In genomic region chr16:87965973-87966667, GRCh38 we compare ENCODE assay signal across 10 cellular contexts. TPM values are rescaled to one million over a fixed set of nuclear protein-coding genes. Genes with fewer than 3 reads are reported as not detected.
DNase-seq lines count a peak whose midpoint lies in the region; ATAC-seq and TF ChIP-seq lines count a peak whose summit lies in the region.
"Had no signal": no experiment of that assay in that cellular context is flagged by ENCODE, and none has a peak within 500 bp of the region (broad histone marks: within the 10 kb centered on the region; RNA-seq: fewer than 3 reads in every experiment).

No MANE protein-coding gene starts in this region.

- H3K4me3 Mint-ChIP-seq in CD4-positive, alpha-beta T cell = peak overlapping the region; percentile 63
- H3K4me3 Mint-ChIP-seq in activated CD8-positive, alpha-beta T cell treated with anti-CD3 and anti-CD28 coated beads for 36 hours = no peak overlapping the region

- peak overlapping the region; percentile 80 for H3K27ac Mint-ChIP-seq in CD4-positive, alpha-beta T cell
- H3K27ac Mint-ChIP-seq in activated CD8-positive, alpha-beta T cell treated with anti-CD3 and anti-CD28 coated beads for 36 hours = peak overlapping the region; percentile 85

- peaks cover under 1% of the 10 kb centered on the region for H3K9me3 ChIP-seq in CD4-positive, alpha-beta T cell (ENCODE audit: control insufficient read depth, low read length)
- peaks cover 0 to 1% (median 0%) of the 10 kb centered on the region in 3 donors for H3K9me3 ChIP-seq in gastroesophageal sphincter

- H3K4me1 ChIP-seq in gastroesophageal sphincter = peaks cover 4 to 45% (median 17%) of the 10 kb centered on the region in 3 donors
- H3K4me1 ChIP-seq in rectal smooth muscle tissue (ENCODE audit: control insufficient read depth, insufficient read depth, low read length) = peaks cover 9% of the 10 kb centered on the region

- intact Hi-C loops in CD4-positive, alpha-beta T cell (cut with DNase I, micrococcal nuclease) = no loop called here
- intact Hi-C loops in activated CD8-positive, alpha-beta T cell treated with anti-CD3 and anti-CD28 coated beads for 36 hours (cut with micrococcal nuclease) = no loop called here

- 47 to 50% methylated on average over 5 to 6 of the region's 7 CpGs for WGBS in gastroesophageal sphincter (ENCODE audit: low coverage in 1 of 2), 2 donors

- TF ChIP-seq POLR2A in gastroesophageal sphincter (IDR thresholded peaks at IDR 0.05) = no peak

- POLR2A ChIA-PET in CD4-positive, alpha-beta T cell (lab: Charles Lee) = interaction anchor here (1.5 to 1.8 kb wide), 2 partner anchors 10 to 14 kb away, joined by 8 read pairs; partner anchors contain the start of gene BANP
- POLR2A ChIA-PET in activated CD8-positive, alpha-beta T cell treated with anti-CD3 and anti-CD28 coated beads for 36 hours (lab: Charles Lee) = interaction anchor here (1.1 kb wide), 1 partner anchor 9 kb away, joined by 4 read pairs; no protein-coding TSS in a partner anchor

- H3K4me3 ChIP-seq in gastroesophageal sphincter (no peak overlapping the region), rectal smooth muscle tissue (ENCODE audit: low read length) (no peak overlapping the region)

- TF ChIP-seq CTCF in CD4-positive, alpha-beta T cell (IDR thresholded peaks at IDR 0.05) = no peak
- TF ChIP-seq CTCF in activated CD8-positive, alpha-beta T cell treated with anti-CD3 and anti-CD28 coated beads for 36 hours (IDR thresholded peaks at IDR 0.05) = no peak
- no peak for TF ChIP-seq CTCF in gastroesophageal sphincter (IDR thresholded peaks at IDR 0.05)

- no peak for TF ChIP-seq EP300 in gastroesophageal sphincter (IDR thresholded peaks at IDR 0.05)

- H3K9ac ChIP-seq in rectal smooth muscle tissue (ENCODE audit: low read length) = no peak overlapping the region

- DNase-seq in CD4-positive, alpha-beta T cell = no peak
- DNase-seq in activated CD8-positive, alpha-beta T cell treated with anti-CD3 and anti-CD28 coated beads for 36 hours = no peak
- DNase-seq in effector CD4-positive, alpha-beta T cell = no peak
- DNase-seq in NCI-H2227 (lab: John Stamatoyannopoulos, UW; ENCODE audit: unreplicated experiment) = no peak
- DNase-seq: glutamatergic neuron, NCI-H1105 had no signal

- CTCF ChIA-PET in CD4-positive, alpha-beta T cell (lab: Charles Lee) = no interaction called here
- CTCF ChIA-PET in activated CD8-positive, alpha-beta T cell treated with anti-CD3 and anti-CD28 coated beads for 36 hours (lab: Charles Lee) = interaction anchor here (0.7 to 1.5 kb wide), 4 partner anchors 9 to 187 kb away, joined by 3 to 6 read pairs (median 4); partner anchors contain the start of gene BANP

- H3K27me3 Mint-ChIP-seq in CD4-positive, alpha-beta T cell = no peaks in the 10 kb centered on the region
- H3K27me3 Mint-ChIP-seq in activated CD8-positive, alpha-beta T cell treated with anti-CD3 and anti-CD28 coated beads for 36 hours = no peaks in the 10 kb centered on the region

- H3K27ac ChIP-seq in CD4-positive, alpha-beta T cell (ENCODE audit: low read depth, low read length) = no peak overlapping the region
- H3K27ac ChIP-seq in gastroesophageal sphincter (peak overlapping the region; percentile 40 to 81 (median 72)), rectal smooth muscle tissue (ENCODE audit: low read depth, low read length) (peak overlapping the region; percentile 71)

- H3K4me1 Mint-ChIP-seq in CD4-positive, alpha-beta T cell (ENCODE audit: low read depth) = peaks cover 66% of the 10 kb centered on the region
- H3K4me1 Mint-ChIP-seq in activated CD8-positive, alpha-beta T cell treated with anti-CD3 and anti-CD28 coated beads for 36 hours (ENCODE audit: low read depth) = peaks cover 71% of the 10 kb centered on the region

- ATAC-seq in CD4-positive, alpha-beta T cell (ENCODE audit: poor library complexity) = no peak
- ATAC-seq in activated CD8-positive, alpha-beta T cell treated with anti-CD3 and anti-CD28 coated beads for 36 hours = no peak
- ATAC-seq in gastroesophageal sphincter (peak; percentile 60), HG03442 (IDR thresholded peaks at IDR 0.05; ENCODE audit: unreplicated experiment) (no peak), GM21526 (IDR thresholded peaks at IDR 0.05; ENCODE audit: low FRiP score, unreplicated experiment) (no peak)

- H3K9me3 Mint-ChIP-seq in CD4-positive, alpha-beta T cell = no peaks in the 10 kb centered on the region
- H3K9me3 Mint-ChIP-seq in activated CD8-positive, alpha-beta T cell treated with anti-CD3 and anti-CD28 coated beads for 36 hours = peaks cover 3% of the 10 kb centered on the region

- H3K36me3 ChIP-seq in gastroesophageal sphincter = peaks cover 0 to 6% of the 10 kb centered on the region in 2 donors
- no peaks in the 10 kb centered on the region for H3K36me3 ChIP-seq in rectal smooth muscle tissue (ENCODE audit: control insufficient read depth, insufficient read depth, low read length)

- H3K27me3 ChIP-seq in CD4-positive, alpha-beta T cell (ENCODE audit: control insufficient read depth, insufficient read depth, low read length) = no peaks in the 10 kb centered on the region
- H3K27me3 ChIP-seq in gastroesophageal sphincter (no peaks in the 10 kb centered on the region), rectal smooth muscle tissue (ENCODE audit: control insufficient read depth, insufficient read depth, low read length) (no peaks in the 10 kb centered on the region)

- peaks cover 36% of the 10 kb centered on the region for H3K36me3 Mint-ChIP-seq in CD4-positive, alpha-beta T cell (ENCODE audit: low read depth)
- H3K36me3 Mint-ChIP-seq in activated CD8-positive, alpha-beta T cell treated with anti-CD3 and anti-CD28 coated beads for 36 hours (ENCODE audit: low read depth) = peaks cover 23% of the 10 kb centered on the region

RNA-seq across cellular contexts. Expression of gene BANP, which starts 14.9 kb away (rescaled TPM):
- total RNA-seq in CD4-positive, alpha-beta T cell = 10 to 100 TPM; 57.5 to 58.6 TPM
- 10 to 100 TPM; 32.1 to 36.1 TPM for total RNA-seq in activated CD8-positive, alpha-beta T cell treated with anti-CD3 and anti-CD28 coated beads for 36 hours
- 10 to 100 TPM; 17.1 to 33.1 (median 24.2) TPM for total RNA-seq in gastroesophageal sphincter

RNA-seq across cellular contexts. Expression of gene CA5A, which starts 29.8 kb away (rescaled TPM):
- not detected for total RNA-seq in CD4-positive, alpha-beta T cell
- not detected for total RNA-seq in activated CD8-positive, alpha-beta T cell treated with anti-CD3 and anti-CD28 coated beads for 36 hours
- not detected for total RNA-seq in gastroesophageal sphincter
